19 cellular contexts compared by ENCODE assay signal in the genomic region with DNA sequence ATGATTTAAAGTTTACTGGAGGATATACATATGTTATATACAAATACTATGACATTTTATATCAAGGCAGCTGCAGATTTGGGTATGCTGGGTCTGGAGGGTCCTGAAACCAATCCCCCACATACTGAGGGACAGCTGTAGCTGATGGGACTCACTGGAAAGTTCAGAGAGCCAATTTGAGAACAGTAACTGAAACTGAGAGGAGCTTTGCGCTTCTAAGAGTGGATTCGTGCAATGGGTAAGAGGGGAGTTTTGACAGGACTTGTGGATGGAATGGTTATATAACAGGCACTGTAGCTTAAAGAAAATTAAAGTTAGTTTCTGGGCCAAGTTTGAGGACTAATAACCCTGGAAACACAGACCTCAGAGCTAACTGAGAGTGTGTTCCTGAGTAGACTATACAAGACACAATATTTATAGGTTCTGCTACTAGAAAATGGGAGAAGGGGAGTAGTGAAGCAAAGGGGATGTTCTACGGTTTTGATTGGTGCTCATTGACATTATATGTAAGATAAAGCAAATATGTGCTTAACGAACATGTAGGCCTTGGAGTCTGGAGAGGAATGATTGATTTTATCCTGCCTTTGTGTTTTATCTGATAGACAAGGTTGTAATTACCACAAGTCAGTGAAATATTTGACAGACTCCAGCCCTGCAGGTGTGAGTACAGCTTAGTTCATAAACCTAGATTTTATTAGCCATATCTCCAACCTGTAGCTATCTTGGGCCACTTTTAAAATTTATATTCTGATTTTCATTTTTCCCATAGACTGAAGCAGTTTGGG. TPM values are rescaled to one million over a fixed set of nuclear protein-coding genes. Genes with fewer than 3 reads are reported as not detected.
DNase-seq lines count a peak whose midpoint lies in the region; ATAC-seq and TF ChIP-seq lines count a peak whose summit lies in the region.
"Had no signal": no experiment of that assay in that cellular context is flagged by ENCODE, and none has a peak within 500 bp of the region (broad histone marks: within the 10 kb centered on the region; RNA-seq: fewer than 3 reads in every experiment).

No MANE protein-coding gene starts in this region.

- no peaks in the 10 kb centered on the region for H3F3A ChIP-seq in PC-9 (ENCODE audit: insufficient read depth, low read depth)

- ATAC-seq in GM18517 (IDR thresholded peaks at IDR 0.05; ENCODE audit: unreplicated experiment) (peak; percentile 47), GM21447 (IDR thresholded peaks at IDR 0.05; ENCODE audit: unreplicated experiment) (peak; percentile 40), HG02973 (IDR thresholded peaks at IDR 0.05; ENCODE audit: unreplicated experiment) (peak; percentile 41), GM19324 (IDR thresholded peaks at IDR 0.05; ENCODE audit: low FRiP score, unreplicated experiment) (no peak), GM21381 (IDR thresholded peaks at IDR 0.05; ENCODE audit: unreplicated experiment) (no peak)
- no peak for ATAC-seq in activated CD4-positive, alpha-beta T cell treated with anti-CD3 and anti-CD28 coated beads for 36 hours
- ATAC-seq: left ventricle myocardium superior; right cardiac atrium; stimulated activated effector memory CD8-positive, alpha-beta T cell treated with anti-CD3 and anti-CD28 coated beads, Interleukin-12 subunit alpha, Interleukin-12 subunit beta, amount 100 ng/mL, for 72 hours had no signal

- no peaks in the 10 kb centered on the region; the same call in 1 of the 2 replicates for H3K9me2 ChIP-seq in PC-9 (ENCODE audit: insufficient read depth)

- no peaks in the 10 kb centered on the region for H4K20me1 ChIP-seq in PC-9 (ENCODE audit: insufficient read depth)

- POLR2A ChIA-PET in PC-9 (lab: Charles Lee; ENCODE audit: unreplicated experiment), result no interaction called here
- POLR2A ChIA-PET in activated CD4-positive, alpha-beta T cell treated with anti-CD3 and anti-CD28 coated beads for 36 hours (lab: Charles Lee), result no interaction called here

- H3K4me3 Mint-ChIP-seq in activated CD4-positive, alpha-beta T cell treated with anti-CD3 and anti-CD28 coated beads for 36 hours, result no peak overlapping the region
- H3K4me3 Mint-ChIP-seq: stimulated activated effector memory CD8-positive, alpha-beta T cell treated with anti-CD3 and anti-CD28 coated beads, Interleukin-12 subunit alpha, Interleukin-12 subunit beta, amount 100 ng/mL, for 72 hours had no signal

- H3K9me3 Mint-ChIP-seq in activated CD4-positive, alpha-beta T cell treated with anti-CD3 and anti-CD28 coated beads for 36 hours (ENCODE audit: low read depth), result no peaks in the 10 kb centered on the region
- H3K9me3 Mint-ChIP-seq: brain; nephron; stimulated activated effector memory CD8-positive, alpha-beta T cell treated with anti-CD3 and anti-CD28 coated beads, Interleukin-12 subunit alpha, Interleukin-12 subunit beta, amount 100 ng/mL, for 72 hours had no signal

- H3K9me3 ChIP-seq in PC-9 (ENCODE audit: insufficient read depth, low read depth), result no peaks in the 10 kb centered on the region
- H3K9me3 ChIP-seq: BE2C had no signal

- H3K27me3 ChIP-seq in PC-9 (ENCODE audit: insufficient read depth, low read depth), result no peaks in the 10 kb centered on the region
- H3K27me3 ChIP-seq: BE2C had no signal

- no peak overlapping the region for H3K4me3 ChIP-seq in PC-9

- no peak overlapping the region for H3K27ac Mint-ChIP-seq in activated CD4-positive, alpha-beta T cell treated with anti-CD3 and anti-CD28 coated beads for 36 hours
- H3K27ac Mint-ChIP-seq: brain; stimulated activated effector memory CD8-positive, alpha-beta T cell treated with anti-CD3 and anti-CD28 coated beads, Interleukin-12 subunit alpha, Interleukin-12 subunit beta, amount 100 ng/mL, for 72 hours had no signal

- no TSS peak for BruUV-seq in PC-9 (replicated peaks; lab: Mats Ljungman, UMichigan)

- no peak for TF ChIP-seq CTCF in PC-9 (conservative IDR thresholded peaks at IDR 0.05)

- intact Hi-C loops in PC-9 (cut with micrococcal nuclease; ENCODE audit: unreplicated experiment), result no loop called here
- intact Hi-C loops in activated CD4-positive, alpha-beta T cell treated with anti-CD3 and anti-CD28 coated beads for 36 hours (cut with DNase I, micrococcal nuclease), result no loop called here

- H3K36me3 ChIP-seq in PC-9 (ENCODE audit: low read depth), result no peaks in the 10 kb centered on the region
- H3K36me3 ChIP-seq: BE2C had no signal

- H3K27me3 Mint-ChIP-seq in activated CD4-positive, alpha-beta T cell treated with anti-CD3 and anti-CD28 coated beads for 36 hours, result no peaks in the 10 kb centered on the region
- H3K27me3 Mint-ChIP-seq: brain had no signal

- CTCF ChIA-PET in PC-9 (lab: Charles Lee), result no interaction called here
- CTCF ChIA-PET in activated CD4-positive, alpha-beta T cell treated with anti-CD3 and anti-CD28 coated beads for 36 hours (lab: Charles Lee), result interaction anchor here (0.8 to 1.6 kb wide), 3 partner anchors 14 to 77 kb away, joined by 3 to 5 read pairs (median 3); no protein-coding TSS in a partner anchor

- DNase-seq in PC-9 (no peak), MV-4-11 (lab: John Stamatoyannopoulos, UW) (no peak)
- DNase-seq in activated CD4-positive, alpha-beta T cell treated with anti-CD3 and anti-CD28 coated beads for 36 hours, result no peak
- DNase-seq: activated naive CD4-positive, alpha-beta T cell; BE2C; DMS79 treated with DMSO at 0.1 percent for 48 hours; left ventricle myocardium superior; NCI-H2029 treated with DMSO at 0.1 percent for 48 hours; right cardiac atrium; stimulated activated CD4-positive, alpha-beta T cell treated with anti-CD3 and anti-CD28 coated beads, Interleukin-4, amount 100 ng/mL, for 1 hour had no signal

- H3K4me1 Mint-ChIP-seq in activated CD4-positive, alpha-beta T cell treated with anti-CD3 and anti-CD28 coated beads for 36 hours, result peaks cover 23% of the 10 kb centered on the region

- no peak overlapping the region for H3K27ac ChIP-seq in PC-9
- H3K27ac ChIP-seq: KMS-11 had no signal

- H3K4me1 ChIP-seq in PC-9 (replicated peaks; ENCODE audit: insufficient read depth), result peaks cover 6% of the 10 kb centered on the region; the same call in 1 of the 2 replicates
- H3K4me1 ChIP-seq: BE2C had no signal

- no peaks in the 10 kb centered on the region for H3K79me2 ChIP-seq in PC-9 (ENCODE audit: low read depth)

- H2AFZ ChIP-seq in PC-9, result peak overlapping the region; percentile 49; the same call in 1 of the 2 replicates

- H3K36me3 Mint-ChIP-seq in activated CD4-positive, alpha-beta T cell treated with anti-CD3 and anti-CD28 coated beads for 36 hours (ENCODE audit: low read depth), result no peaks in the 10 kb centered on the region
- H3K36me3 Mint-ChIP-seq: brain had no signal

- no peak overlapping the region for H3K4me2 ChIP-seq in PC-9
- H3K4me2 ChIP-seq: KMS-11 had no signal

RNA-seq across cellular contexts. Expression of gene ZMAT3, which starts 4.8 kb away (rescaled TPM):
- 5.9 and 7.2 TPM in 2 replicates for total RNA-seq in PC-9 (2021)
- 1 to 10 TPM; 9.5 to 9.9 TPM for total RNA-seq in activated CD4-positive, alpha-beta T cell treated with anti-CD3 and anti-CD28 coated beads for 36 hours

Comparison
In these comparisons a context has a peak if more than half of its experiments do, and no peak if none do; other contexts are left out.
1. ATAC-seq: peak in GM18517 (single experiment), GM21447 (single experiment) and HG02973 (single experiment); none in activated CD4-positive, alpha-beta T cell treated with anti-CD3 and anti-CD28 coated beads for 36 hours (single experiment), GM19324 (single experiment) and GM21381 (single experiment).